ENCODE assay signal across 9 cellular contexts in genomic region chr19:45528149-45528743, GRCh38. TPM values are rescaled to one million over a fixed set of nuclear protein-coding genes. Genes with fewer than 3 reads are reported as not detected.
DNase-seq lines count a peak whose midpoint lies in the region; ATAC-seq and TF ChIP-seq lines count a peak whose summit lies in the region.
"Had no signal": no experiment of that assay in that cellular context is flagged by ENCODE, and none has a peak within 500 bp of the region (broad histone marks: within the 10 kb centered on the region; RNA-seq: fewer than 3 reads in every experiment).

No MANE protein-coding gene starts in this region.

- no peak for DNase-seq in activated CD4-positive, alpha-beta memory T cell treated with anti-CD3 and anti-CD28 coated beads for 36 hours
- DNase-seq in activated CD4-positive, alpha-beta memory T cell treated with anti-CD3 and anti-CD28 coated beads, Interleukin-2, amount 10 ng/mL, durations not matched to agents 7 days and 5 days, result no peak
- peak; percentile 41 for DNase-seq in iPS-NIHi11 (ENCODE audit: low spot score)
- no peak for DNase-seq in tibial nerve (ENCODE audit: low spot score in 2 of 2)
- DNase-seq in MV-4-11 (lab: John Stamatoyannopoulos, UW), result no peak
- DNase-seq: RPMI8226 had no signal

- ATAC-seq in HG02852 (IDR thresholded peaks at IDR 0.05; ENCODE audit: unreplicated experiment) (no peak), GM19023 (IDR thresholded peaks at IDR 0.05; ENCODE audit: unreplicated experiment) (no peak)

- intact Hi-C loops in activated CD4-positive, alpha-beta memory T cell treated with anti-CD3 and anti-CD28 coated beads for 36 hours (cut with micrococcal nuclease), result no loop called here

- WGBS in tibial nerve, 2 donors, result 32 to 36% methylated on average over 17 of the region's 17 CpGs

- H3K27me3 Mint-ChIP-seq in activated CD4-positive, alpha-beta memory T cell treated with anti-CD3 and anti-CD28 coated beads for 36 hours, result peaks cover 1% of the 10 kb centered on the region
- H3K27me3 Mint-ChIP-seq in activated CD4-positive, alpha-beta memory T cell treated with anti-CD3 and anti-CD28 coated beads, Interleukin-2, amount 10 ng/mL, durations not matched to agents 7 days and 5 days, result no peaks in the 10 kb centered on the region

- peaks cover 22% of the 10 kb centered on the region for H3K4me1 Mint-ChIP-seq in activated CD4-positive, alpha-beta memory T cell treated with anti-CD3 and anti-CD28 coated beads for 36 hours (ENCODE audit: low read depth)
- H3K4me1 Mint-ChIP-seq in activated CD4-positive, alpha-beta memory T cell treated with anti-CD3 and anti-CD28 coated beads, Interleukin-2, amount 10 ng/mL, durations not matched to agents 7 days and 5 days, result peaks cover 18% of the 10 kb centered on the region

- peaks cover 0 to 20% of the 10 kb centered on the region in 2 donors for H3K27me3 ChIP-seq in tibial nerve

- peaks cover 33% of the 10 kb centered on the region for H3K36me3 Mint-ChIP-seq in activated CD4-positive, alpha-beta memory T cell treated with anti-CD3 and anti-CD28 coated beads for 36 hours
- peaks cover 56% of the 10 kb centered on the region for H3K36me3 Mint-ChIP-seq in activated CD4-positive, alpha-beta memory T cell treated with anti-CD3 and anti-CD28 coated beads, Interleukin-2, amount 10 ng/mL, durations not matched to agents 7 days and 5 days (ENCODE audit: low read depth)

- H3K9me3 ChIP-seq in tibial nerve, result no peaks in the 10 kb centered on the region

- CTCF ChIA-PET in activated CD4-positive, alpha-beta memory T cell treated with anti-CD3 and anti-CD28 coated beads for 36 hours (lab: Charles Lee), result interaction anchor here (2.2 kb wide), 1 partner anchor 30 kb away, joined by 7 read pairs; no protein-coding TSS in a partner anchor
- CTCF ChIA-PET in activated CD4-positive, alpha-beta memory T cell treated with anti-CD3 and anti-CD28 coated beads, Interleukin-2, amount 10 ng/mL, durations not matched to agents 7 days and 5 days (lab: Charles Lee), result interaction anchor here (1.5 kb wide), 1 partner anchor 114 kb away, joined by 8 read pairs; no protein-coding TSS in a partner anchor

- TF ChIP-seq CTCF in tibial nerve (IDR thresholded peaks at IDR 0.05), result no peak

- peak overlapping the region; percentile 9 for H3K27ac Mint-ChIP-seq in activated CD4-positive, alpha-beta memory T cell treated with anti-CD3 and anti-CD28 coated beads for 36 hours
- no peak overlapping the region for H3K27ac Mint-ChIP-seq in activated CD4-positive, alpha-beta memory T cell treated with anti-CD3 and anti-CD28 coated beads, Interleukin-2, amount 10 ng/mL, durations not matched to agents 7 days and 5 days

- POLR2A ChIA-PET in activated CD4-positive, alpha-beta memory T cell treated with anti-CD3 and anti-CD28 coated beads for 36 hours (lab: Charles Lee), result interaction anchor here (1.4 kb wide), 1 partner anchor 150 kb away, joined by 4 read pairs; no protein-coding TSS in a partner anchor
- POLR2A ChIA-PET in activated CD4-positive, alpha-beta memory T cell treated with anti-CD3 and anti-CD28 coated beads, Interleukin-2, amount 10 ng/mL, durations not matched to agents 7 days and 5 days (lab: Charles Lee), result interaction anchor here (1.3 kb wide), 1 partner anchor 117 kb away, joined by 5 read pairs; no protein-coding TSS in a partner anchor

- no peak for TF ChIP-seq POLR2A in tibial nerve (IDR thresholded peaks at IDR 0.05)

- H3K4me3 Mint-ChIP-seq in activated CD4-positive, alpha-beta memory T cell treated with anti-CD3 and anti-CD28 coated beads for 36 hours, result no peak overlapping the region
- no peak overlapping the region for H3K4me3 Mint-ChIP-seq in activated CD4-positive, alpha-beta memory T cell treated with anti-CD3 and anti-CD28 coated beads, Interleukin-2, amount 10 ng/mL, durations not matched to agents 7 days and 5 days

- peak overlapping the region in 3 of 4 donors; percentile 23 to 49 (median 24) for H3K4me3 ChIP-seq in tibial nerve

- H3K27ac ChIP-seq in angular gyrus (ENCODE audit: low read depth, low read length) (peak overlapping the region; percentile 50), tibial nerve (peak overlapping the region in 1 of 4 donors; percentile 67)

- no peak for TF ChIP-seq EP300 in tibial nerve (IDR thresholded peaks at IDR 0.05)

- H3K36me3 ChIP-seq in tibial nerve, result peaks cover 2 to 30% (median 4%) of the 10 kb centered on the region in 3 donors

- H3K9me3 Mint-ChIP-seq in activated CD4-positive, alpha-beta memory T cell treated with anti-CD3 and anti-CD28 coated beads for 36 hours, result peaks cover 9% of the 10 kb centered on the region
- H3K9me3 Mint-ChIP-seq in activated CD4-positive, alpha-beta memory T cell treated with anti-CD3 and anti-CD28 coated beads, Interleukin-2, amount 10 ng/mL, durations not matched to agents 7 days and 5 days, result peaks cover 10% of the 10 kb centered on the region

- peaks cover 0 to 44% (median 9%) of the 10 kb centered on the region in 4 donors for H3K4me1 ChIP-seq in tibial nerve

RNA-seq across cellular contexts. Expression of gene VASP, which starts 21.0 kb away (rescaled TPM):
- total RNA-seq in activated CD4-positive, alpha-beta memory T cell treated with anti-CD3 and anti-CD28 coated beads for 36 hours, result 100 to 1,000 TPM; 167 to 174 TPM
- total RNA-seq in activated CD4-positive, alpha-beta memory T cell treated with anti-CD3 and anti-CD28 coated beads, Interleukin-2, amount 10 ng/mL, durations not matched to agents 7 days and 5 days, result 100 to 1,000 TPM; 224 to 233 TPM
- total RNA-seq in tibial nerve, result 10 to 100 TPM; 39.1 to 74.4 (median 59.2) TPM

RNA-seq across cellular contexts. Expression of gene PPM1N, which starts 30.0 kb away (rescaled TPM):
- 1 to 10 TPM; 3.5 to 3.6 TPM for total RNA-seq in activated CD4-positive, alpha-beta memory T cell treated with anti-CD3 and anti-CD28 coated beads for 36 hours
- total RNA-seq in activated CD4-positive, alpha-beta memory T cell treated with anti-CD3 and anti-CD28 coated beads, Interleukin-2, amount 10 ng/mL, durations not matched to agents 7 days and 5 days, result 1 to 10 TPM; 3.5 to 4.3 TPM
- total RNA-seq in tibial nerve, result 1 to 10 TPM in 1 of 4 donors, under 1 TPM in 2, not detected in 1; 0.39 to 5.0 (median 0.60) TPM

RNA-seq across cellular contexts. Expression of gene RTN2, which starts 31.4 kb away (rescaled TPM):
- total RNA-seq in activated CD4-positive, alpha-beta memory T cell treated with anti-CD3 and anti-CD28 coated beads for 36 hours, result 1 to 10 TPM; 1.5 to 2.2 TPM
- 1 to 10 TPM; 3.0 to 5.5 TPM for total RNA-seq in activated CD4-positive, alpha-beta memory T cell treated with anti-CD3 and anti-CD28 coated beads, Interleukin-2, amount 10 ng/mL, durations not matched to agents 7 days and 5 days
- 1 to 10 TPM; 1.5 to 5.9 (median 3.5) TPM for total RNA-seq in tibial nerve

RNA-seq across cellular contexts. Expression of gene OPA3, which starts 56.4 kb away (rescaled TPM):
- total RNA-seq in activated CD4-positive, alpha-beta memory T cell treated with anti-CD3 and anti-CD28 coated beads for 36 hours, result 10 to 100 TPM; 10.8 to 11.0 TPM
- total RNA-seq in activated CD4-positive, alpha-beta memory T cell treated with anti-CD3 and anti-CD28 coated beads, Interleukin-2, amount 10 ng/mL, durations not matched to agents 7 days and 5 days, result 10 to 100 TPM; 12.0 to 12.9 TPM
- total RNA-seq in tibial nerve, result 1 to 10 TPM; 4.8 to 6.7 (median 5.7) TPM
